Comparison of ENCODE assay signal across 11 cellular contexts in the genomic region with DNA sequence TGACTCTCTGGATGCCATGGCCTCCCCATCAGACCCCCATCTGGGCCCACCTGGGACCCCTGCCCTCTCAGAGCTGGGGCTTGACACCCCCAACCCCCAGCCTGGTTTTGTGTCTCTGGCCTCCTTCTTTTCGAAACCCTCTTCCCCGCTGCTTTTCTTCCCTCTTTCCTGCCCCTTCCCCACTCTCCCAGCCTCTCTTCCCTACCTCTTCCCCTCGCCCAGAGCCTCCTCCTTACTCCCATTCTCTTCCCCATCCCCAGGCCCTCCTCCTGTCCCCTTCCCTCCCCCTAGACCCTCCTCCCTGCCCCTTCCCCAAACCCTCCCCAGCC. TPM values are rescaled to one million over a fixed set of nuclear protein-coding genes. Genes with fewer than 3 reads are reported as not detected.
DNase-seq lines count a peak whose midpoint lies in the region; ATAC-seq and TF ChIP-seq lines count a peak whose summit lies in the region.
"Had no signal": no experiment of that assay in that cellular context is flagged by ENCODE, and none has a peak within 500 bp of the region (broad histone marks: within the 10 kb centered on the region; RNA-seq: fewer than 3 reads in every experiment).

No MANE protein-coding gene starts in this region.

- H3K27me3 ChIP-seq in SU-DHL-6 (ENCODE audit: low read length) (no peaks in the 10 kb centered on the region), esophagus squamous epithelium (peaks cover 0 to 40% (median 0%) of the 10 kb centered on the region in 4 donors)

- peak overlapping the region; percentile 81 for H3K4me3 ChIP-seq in SU-DHL-6 (ENCODE audit: insufficient read depth, low read length, poor library complexity, severe bottlenecking)
- H3K4me3 ChIP-seq in esophagus squamous epithelium, result peak overlapping the region in 3 of 4 donors; percentile 9 to 70 (median 19)
- H3K4me3 ChIP-seq: gastrocnemius medialis had no signal

- H3K9ac ChIP-seq in SU-DHL-6 (ENCODE audit: low read length), result peak overlapping the region; percentile 90

- peaks cover 23 to 73% (median 24%) of the 10 kb centered on the region in 3 donors for H3K4me1 ChIP-seq in esophagus squamous epithelium

- H3K4me1 Mint-ChIP-seq in activated T-cell treated with anti-CD3 and anti-CD28 coated beads, Interleukin-2, amount 50 U/mL, for 4 hours (ENCODE audit: low read depth), result peaks cover 43% of the 10 kb centered on the region
- peaks cover 73% of the 10 kb centered on the region for H3K4me1 Mint-ChIP-seq in stimulated activated memory B cell treated with anti-CD40 and anti-IgM and Interleukin-4, amounts not matched to agents 10 μg/mL and 1 μg/mL and 100 μg/mL, for 72 hours

- H3K36me3 Mint-ChIP-seq in activated T-cell treated with anti-CD3 and anti-CD28 coated beads, Interleukin-2, amount 50 U/mL, for 4 hours (ENCODE audit: insufficient read depth), result no peaks in the 10 kb centered on the region
- peaks cover 34% of the 10 kb centered on the region for H3K36me3 Mint-ChIP-seq in stimulated activated memory B cell treated with anti-CD40 and anti-IgM and Interleukin-4, amounts not matched to agents 10 μg/mL and 1 μg/mL and 100 μg/mL, for 72 hours

- 45 to 55% methylated on average over 3 of the region's 3 CpGs for WGBS in esophagus squamous epithelium, 2 donors

- no peaks in the 10 kb centered on the region for H4K20me1 ChIP-seq in SU-DHL-6 (ENCODE audit: low read depth, low read length)

- H3K4me2 ChIP-seq in SU-DHL-6 (ENCODE audit: low read depth, low read length, poor library complexity, severe bottlenecking), result peak overlapping the region; percentile 76

- peaks cover 13% of the 10 kb centered on the region for H3K79me2 ChIP-seq in SU-DHL-6 (ENCODE audit: insufficient read depth, low read length)

- H3F3A ChIP-seq in SU-DHL-6 (ENCODE audit: insufficient read depth), result peaks cover 36% of the 10 kb centered on the region

- DNase-seq in activated T-cell treated with anti-CD3 and anti-CD28 coated beads, Interleukin-2, amount 50 U/mL, for 4 hours, result no peak
- no peak for DNase-seq in activated T-cell treated with anti-CD3 and anti-CD28 coated beads, Interleukin-2, amount 50 U/mL, for 1 hour
- no peak for DNase-seq in esophagus squamous epithelium (lab: John Stamatoyannopoulos, UW)
- no peak for DNase-seq in NCI-H187 treated with DMSO at 0.1 percent for 48 hours (lab: John Stamatoyannopoulos, UW)
- DNase-seq in kidney tubule cell (ENCODE audit: low spot score), result no peak
- no peak for DNase-seq in cerebellar cortex (ENCODE audit: low spot score)
- DNase-seq: gastrocnemius medialis, NCI-H526 had no signal

- peak overlapping the region; percentile 75 for H3K27ac ChIP-seq in SU-DHL-6 (ENCODE audit: low read depth, low read length)
- no peak overlapping the region for H3K27ac ChIP-seq in esophagus squamous epithelium
- H3K27ac ChIP-seq: gastrocnemius medialis had no signal

- intact Hi-C loops in esophagus squamous epithelium (cut with DNase I), result no loop called here

- peak overlapping the region; percentile 88 for H3K27ac Mint-ChIP-seq in stimulated activated memory B cell treated with anti-CD40 and anti-IgM and Interleukin-4, amounts not matched to agents 10 μg/mL and 1 μg/mL and 100 μg/mL, for 72 hours

- TF ChIP-seq CTCF in SU-DHL-6 (IDR thresholded peaks at IDR 0.05; ENCODE audit: insufficient read depth, low read length, poor library complexity, severe bottlenecking) (no peak), esophagus squamous epithelium (IDR thresholded peaks at IDR 0.05) (no peak)

- H3K9me3 Mint-ChIP-seq in activated T-cell treated with anti-CD3 and anti-CD28 coated beads, Interleukin-2, amount 50 U/mL, for 4 hours, result peaks cover 6% of the 10 kb centered on the region
- H3K9me3 Mint-ChIP-seq in stimulated activated memory B cell treated with anti-CD40 and anti-IgM and Interleukin-4, amounts not matched to agents 10 μg/mL and 1 μg/mL and 100 μg/mL, for 72 hours, result peaks cover 3% of the 10 kb centered on the region

- H3K9me3 ChIP-seq in SU-DHL-6 (ENCODE audit: insufficient read depth, low read length), result no peaks in the 10 kb centered on the region
- no peaks in the 10 kb centered on the region for H3K9me3 ChIP-seq in esophagus squamous epithelium
- H3K9me3 ChIP-seq: gastrocnemius medialis had no signal

- TF ChIP-seq POLR2A in esophagus squamous epithelium (IDR thresholded peaks at IDR 0.05), result no peak

- peak overlapping the region; percentile 84 for H3K4me3 Mint-ChIP-seq in activated T-cell treated with anti-CD3 and anti-CD28 coated beads, Interleukin-2, amount 50 U/mL, for 4 hours
- H3K4me3 Mint-ChIP-seq in stimulated activated memory B cell treated with anti-CD40 and anti-IgM and Interleukin-4, amounts not matched to agents 10 μg/mL and 1 μg/mL and 100 μg/mL, for 72 hours, result peak overlapping the region; percentile 88

- H3K9me2 ChIP-seq in SU-DHL-6 (replicated peaks; ENCODE audit: insufficient read depth, low read length), result no peaks in the 10 kb centered on the region

- no peak overlapping the region for H2AFZ ChIP-seq in SU-DHL-6 (ENCODE audit: low read depth, low read length, severe bottlenecking)

- ATAC-seq in activated T-cell treated with anti-CD3 and anti-CD28 coated beads, Interleukin-2, amount 50 U/mL, for 4 hours, result no peak
- no peak for ATAC-seq in stimulated activated memory B cell treated with anti-CD40 and anti-IgM and Interleukin-4, amounts not matched to agents 10 μg/mL and 1 μg/mL and 100 μg/mL, for 72 hours
- ATAC-seq: gastrocnemius medialis had no signal

- peaks cover 28% of the 10 kb centered on the region for H3K27me3 Mint-ChIP-seq in activated T-cell treated with anti-CD3 and anti-CD28 coated beads, Interleukin-2, amount 50 U/mL, for 4 hours (ENCODE audit: low read depth)
- H3K27me3 Mint-ChIP-seq in stimulated activated memory B cell treated with anti-CD40 and anti-IgM and Interleukin-4, amounts not matched to agents 10 μg/mL and 1 μg/mL and 100 μg/mL, for 72 hours, result no peaks in the 10 kb centered on the region

- H3K36me3 ChIP-seq in SU-DHL-6 (ENCODE audit: low read length) (no peaks in the 10 kb centered on the region; the same call in 1 of the 2 replicates), esophagus squamous epithelium (peaks cover 0 to 19% (median 0%) of the 10 kb centered on the region in 3 donors)
- H3K36me3 ChIP-seq: gastrocnemius medialis had no signal

RNA-seq across cellular contexts. Expression of gene TNFSF9, which starts 2.1 kb away (rescaled TPM):
- total RNA-seq in activated T-cell treated with anti-CD3 and anti-CD28 coated beads, Interleukin-2, amount 50 U/mL, for 4 hours, result 1 to 10 TPM; 3.5 to 7.4 (median 3.8) TPM
- 10 to 100 TPM in 3 of 4 donors, 1 to 10 TPM in 1; 6.3 to 21.6 (median 17.8) TPM for total RNA-seq in esophagus squamous epithelium

RNA-seq across cellular contexts. Expression of gene TUBB4A, which starts 30.9 kb away (rescaled TPM):
- 1 to 10 TPM; 4.8 to 9.2 (median 7.8) TPM for total RNA-seq in activated T-cell treated with anti-CD3 and anti-CD28 coated beads, Interleukin-2, amount 50 U/mL, for 4 hours
- total RNA-seq in esophagus squamous epithelium, result 1 to 10 TPM in 1 of 4 donors, not detected in 3; 7.8 TPM
- total RNA-seq: skeletal muscle tissue had no signal

RNA-seq across cellular contexts. Expression of gene DENND1C, which starts 51.4 kb away (rescaled TPM):
- 10 to 100 TPM; 50.9 to 59.1 (median 55.8) TPM for total RNA-seq in activated T-cell treated with anti-CD3 and anti-CD28 coated beads, Interleukin-2, amount 50 U/mL, for 4 hours
- 1 to 10 TPM in 2 of 4 donors, under 1 TPM in 2; 0.62 to 4.2 (median 1.2) TPM for total RNA-seq in esophagus squamous epithelium
- total RNA-seq: skeletal muscle tissue had no signal

RNA-seq across cellular contexts. Expression of gene CD70, which starts 58.0 kb away (rescaled TPM):
- total RNA-seq in activated T-cell treated with anti-CD3 and anti-CD28 coated beads, Interleukin-2, amount 50 U/mL, for 4 hours, result 10 to 100 TPM in 1 of 3 donors, 1 to 10 TPM in 2; 4.6 to 13.6 (median 6.6) TPM
- total RNA-seq in esophagus squamous epithelium, result 1 to 10 TPM in 1 of 4 donors, not detected in 3; 4.0 TPM
- total RNA-seq: gastrocnemius medialis had no signal

Comparison
In these comparisons a context has a peak if more than half of its experiments do, and no peak if none do; other contexts are left out.
1. RNA of gene DENND1C, which starts 51.4 kb away (total RNA-seq): 50.9 to 59.1 TPM in activated T-cell treated with anti-CD3 and anti-CD28 coated beads, Interleukin-2, amount 50 U/mL, for 4 hours; 0.62 to 4.2 TPM in esophagus squamous epithelium; every median in the first group is over 4 times any median in the second.